2 cellular contexts compared by ENCODE assay signal in genomic region chr5:42621242-42621641, GRCh38.
TF ChIP-seq lines count a peak whose summit lies in the region.

No MANE protein-coding gene starts in this region.

TF ChIP-seq in SK-N-SH, 30 proteins besides CTCF, POLR2A, EP300 and RAD21:
- TF ChIP-seq ZBTB33 (IDR thresholded peaks at IDR 0.05; ENCODE audit: borderline replicate concordance, low read depth) (no peak), NRF1 (IDR thresholded peaks at IDR 0.05; ENCODE audit: low read depth, low read length) (no peak), GABPA (IDR thresholded peaks at IDR 0.05; ENCODE audit: low read depth) (no peak), POLR2AphosphoS5 (IDR thresholded peaks at IDR 0.05; ENCODE audit: low read depth, low read length) (no peak), REST (IDR thresholded peaks at IDR 0.05; ENCODE audit: low read depth, low read length) (no peak), USF1 (IDR thresholded peaks at IDR 0.05; ENCODE audit: borderline replicate concordance, low read depth) (no peak)

TF ChIP-seq in WTC11, 78 proteins besides CTCF, POLR2A, EP300 and RAD21 (continued from another document):
- TF ChIP-seq ATF6 (CRISPR knock-in tag; IDR thresholded peaks at IDR 0.05): no peak
